Comparison of ENCODE assay signal across 8 cellular contexts in genomic region chr12:55730447-55730820, GRCh38. TPM values are rescaled to one million over a fixed set of nuclear protein-coding genes. Genes with fewer than 3 reads are reported as not detected.
DNase-seq lines count a peak whose midpoint lies in the region; ATAC-seq, FAIRE-seq and TF ChIP-seq lines count a peak whose summit lies in the region.

No MANE protein-coding gene starts in this region.

- H4K20me1 ChIP-seq in OCI-LY7 (ENCODE audit: insufficient read depth, low read length) (no peaks in the 10 kb centered on the region), H1 (replicated peaks in 1 of 2; ENCODE audit: control insufficient read depth in 1 of 2, insufficient read depth in 2 of 2, low read length in 2 of 2) (peaks cover 0 to 2% of the 10 kb centered on the region in 2 experiments), osteoblast (ENCODE audit: insufficient read depth, low read length) (peaks cover 27% of the 10 kb centered on the region)

- no peak overlapping the region for H2BK15ac ChIP-seq in H1 (ENCODE audit: low read length)

- H3K27me3 ChIP-seq in CD8-positive, alpha-beta T cell (ENCODE audit: insufficient read depth, low read length), result no peaks in the 10 kb centered on the region
- H3K27me3 ChIP-seq in H1 (replicated peaks in 1 of 4; ENCODE audit: control insufficient read depth in 3 of 4, extremely low read depth in 1 of 4, insufficient read depth in 3 of 4, low read length in 3 of 4) (no peaks in the 10 kb centered on the region), osteoblast (ENCODE audit: insufficient read depth, low read length) (no peaks in the 10 kb centered on the region)

- H2BK12ac ChIP-seq in H1 (ENCODE audit: low read depth, low read length), result 0 out of 2 replicates have a peak overlapping the region, but pooled peaks have one; percentile 3

- FAIRE-seq in H1 (lab: Jason Lieb, UNC), result no peak

- H3K23ac ChIP-seq in H1 (ENCODE audit: insufficient read length), result no peak overlapping the region

- peaks cover 5% of the 10 kb centered on the region; the same call in 1 of the 2 replicates for H3K79me1 ChIP-seq in H1 (ENCODE audit: low read depth, low read length)

- H2AFZ ChIP-seq in OCI-LY7 (ENCODE audit: low read length) (peak overlapping the region; percentile 87; the same call in 1 of the 2 replicates), H1 (ENCODE audit: low read length) (no peak overlapping the region), osteoblast (ENCODE audit: low read length) (peak overlapping the region; percentile 43)

- no peak for ATAC-seq in CD8-positive, alpha-beta T cell
- ATAC-seq in GM21529 (IDR thresholded peaks at IDR 0.05; ENCODE audit: unreplicated experiment), result no peak
- ATAC-seq in GM18519 (IDR thresholded peaks at IDR 0.05; ENCODE audit: low FRiP score, unreplicated experiment), result no peak

- H3K4ac ChIP-seq in H1 (replicated peaks; ENCODE audit: insufficient read length, low read depth, low read length), result no peak overlapping the region

- no peak overlapping the region for H4K5ac ChIP-seq in H1 (ENCODE audit: insufficient read length, low read depth, low read length)

- CTCF ChIA-PET in CD8-positive, alpha-beta T cell (lab: Charles Lee), result interaction anchor here (0.6 to 3.7 kb wide), 9 partner anchors 8 to 243 kb away, joined by 3 to 31 read pairs (median 5); partner anchors contain the start of genes BLOC1S1, RAB5B and RDH5
- CTCF ChIA-PET in OCI-LY7 (lab: Charles Lee; ENCODE audit: unreplicated experiment), result interaction anchor here (1.1 to 2.0 kb wide), 2 partner anchors 8 to 57 kb away, joined by 3 to 19 read pairs; no protein-coding TSS in a partner anchor
- CTCF ChIA-PET in H1 (lab: Charles Lee; ENCODE audit: partially characterized antibody), result interaction anchor here (0.6 to 2.7 kb wide), 13 partner anchors 8 to 209 kb away, joined by 3 to 34 read pairs (median 6); partner anchors contain the start of genes BLOC1S1, ITGA7 and RDH5

- 49% methylated on average over 3 of the region's 3 CpGs; no CpG with 5 or more reads in 1 of the 2 experiments for WGBS in H1 (ENCODE audit: extremely low coverage in 1 of 2, insufficient coverage in 1 of 2, insufficient read length in 1 of 2, insufficient replicate concordance in 2 of 2, low coverage in 1 of 2, low lambda C conversion rate in 2 of 2, missing lambda C conversion rate in 1 of 2), 2 experiments

- TF ChIP-seq POLR2A in H1 (IDR thresholded peaks at IDR 0.05; ENCODE audit: control extremely low read depth in 1 of 2, low read depth in 2 of 2, low read length in 2 of 2), result no peak

- H3K4me2 ChIP-seq in OCI-LY7 (ENCODE audit: low read length) (peak overlapping the region; percentile 91), H1 (ENCODE audit: insufficient read depth in 1 of 2, low read depth in 2 of 2, low read length in 2 of 2) (peak overlapping the region; percentile 82 to 92), osteoblast (ENCODE audit: insufficient read depth, low read length) (peak overlapping the region; percentile 88)

- H3K14ac ChIP-seq in H1 (ENCODE audit: insufficient read length), result no peak overlapping the region

- no peak for TF ChIP-seq CTCF in CD8-positive, alpha-beta T cell (IDR thresholded peaks at IDR 0.05)
- no peak for TF ChIP-seq CTCF in OCI-LY7 (conservative IDR thresholded peaks at IDR 0.05; ENCODE audit: low read length)
- TF ChIP-seq CTCF in H1 (IDR thresholded peaks at IDR 0.05; ENCODE audit: control extremely low read depth in 1 of 3, insufficient read depth in 1 of 3, low read depth in 1 of 3, low read length in 3 of 3), result no peak
- TF ChIP-seq CTCF in osteoblast (IDR thresholded peaks at IDR 0.05; ENCODE audit: extremely low read depth, low read depth, low read length), result no peak

- intact Hi-C loops in CD8-positive, alpha-beta T cell (cut with DNase I, micrococcal nuclease), result loop anchor here (1.0 to 10.0 kb wide), 2 partner anchors 8 to 394 kb away; partner anchors contain the start of gene ESYT1 (in 1 of the 2)
- intact Hi-C loops in OCI-LY7 (cut with micrococcal nuclease; ENCODE audit: unreplicated experiment), result loop anchor here (1.0 kb wide), 1 partner anchor 8 kb away; no protein-coding TSS in a partner anchor

- peak overlapping the region; percentile 60 for H3K4me3 ChIP-seq in CD8-positive, alpha-beta T cell (ENCODE audit: low read depth, low read length)
- H3K4me3 ChIP-seq in OCI-LY7 (ENCODE audit: low read depth, low read length, poor library complexity, severe bottlenecking), result peak overlapping the region; percentile 77
- H3K4me3 ChIP-seq in H1 (ENCODE audit: extremely low read depth in 1 of 4, insufficient read depth in 2 of 4, low read depth in 3 of 4, low read length in 4 of 4), result peak overlapping the region; percentile 54 to 93 (median 90); a peak in 7 of 8 replicates
- peak overlapping the region; percentile 97 for H3K4me3 ChIP-seq in osteoblast (ENCODE audit: insufficient read depth, low read length)

- peak overlapping the region in 3 of 4 experiments; percentile 45 to 61 (median 48); a peak in 5 of 7 replicates for H3K9ac ChIP-seq in H1 (replicated peaks in 1 of 4; ENCODE audit: extremely low read depth in 1 of 4, low read depth in 3 of 4, low read length in 3 of 4)

- H3K23me2 ChIP-seq in H1 (ENCODE audit: low read depth, low read length), result peaks cover 15% of the 10 kb centered on the region

- no peak overlapping the region for H2AK5ac ChIP-seq in H1 (ENCODE audit: low read depth, low read length)

- peaks cover 39% of the 10 kb centered on the region for H3K4me1 Mint-ChIP-seq in CD8-positive, alpha-beta T cell (ENCODE audit: low read depth)

- peak overlapping the region; percentile 86 for H3K4me3 Mint-ChIP-seq in CD8-positive, alpha-beta T cell

- peak overlapping the region; percentile 8; the same call in 1 of the 2 replicates for H2BK5ac ChIP-seq in H1 (ENCODE audit: low read depth, low read length)

- H3K9me3 ChIP-seq in CD8-positive, alpha-beta T cell (ENCODE audit: low read length), result no peaks in the 10 kb centered on the region
- no peaks in the 10 kb centered on the region for H3K9me3 ChIP-seq in OCI-LY7 (ENCODE audit: low read length)
- H3K9me3 ChIP-seq in H1 (ENCODE audit: insufficient read depth in 2 of 2, low read depth in 1 of 2, low read length in 1 of 2), result no peaks in the 10 kb centered on the region
- no peaks in the 10 kb centered on the region for H3K9me3 ChIP-seq in osteoblast (ENCODE audit: low read depth, low read length)

- H4K91ac ChIP-seq in H1 (replicated peaks; ENCODE audit: insufficient read length, low read length), result no peak overlapping the region

- no peak overlapping the region for H4K8ac ChIP-seq in H1 (ENCODE audit: extremely low read depth, insufficient read depth, low read length)

- BruUV-seq in OCI-LY7 (replicated peaks; lab: Mats Ljungman, UMichigan), result TSS peak; percentile 75

- H3K36me3 Mint-ChIP-seq in CD8-positive, alpha-beta T cell, result peaks cover 9% of the 10 kb centered on the region

- no peaks in the 10 kb centered on the region for H3K36me3 ChIP-seq in CD8-positive, alpha-beta T cell (ENCODE audit: insufficient read depth, low read length)
- H3K36me3 ChIP-seq in OCI-LY7 (ENCODE audit: insufficient read depth, low read length), result peaks cover 15% of the 10 kb centered on the region; the same call in 1 of the 2 replicates
- peaks cover 3 to 18% (median 5%) of the 10 kb centered on the region in 4 experiments; a peak in 5 of 8 replicates for H3K36me3 ChIP-seq in H1 (ENCODE audit: control insufficient read depth in 2 of 4, insufficient read depth in 4 of 4, low read length in 3 of 4)
- H3K36me3 ChIP-seq in osteoblast (ENCODE audit: insufficient read depth, low read length), result peaks cover 22% of the 10 kb centered on the region

- peak overlapping the region; percentile 90 for H3K27ac Mint-ChIP-seq in CD8-positive, alpha-beta T cell

- H3K79me2 ChIP-seq in OCI-LY7 (ENCODE audit: insufficient read depth, low read depth, low read length), result peaks cover 8% of the 10 kb centered on the region; the same call in 1 of the 2 replicates
- H3K79me2 ChIP-seq in H1 (ENCODE audit: control insufficient read depth in 1 of 2, insufficient read depth in 2 of 2, low read length in 2 of 2), result peaks cover 0 to 17% of the 10 kb centered on the region in 2 experiments; a peak in 2 of 4 replicates
- peaks cover 52% of the 10 kb centered on the region for H3K79me2 ChIP-seq in osteoblast (ENCODE audit: insufficient read depth, low read length)

- H2BK20ac ChIP-seq in H1 (ENCODE audit: low read length), result 0 out of 2 replicates have a peak overlapping the region, but pooled peaks have one; percentile 55

- H3K27me3 Mint-ChIP-seq in CD8-positive, alpha-beta T cell (ENCODE audit: low read depth), result no peaks in the 10 kb centered on the region

- no peaks in the 10 kb centered on the region for H3K9me3 Mint-ChIP-seq in CD8-positive, alpha-beta T cell

- DNase-seq in CD8-positive, alpha-beta T cell, result no peak
- DNase-seq in OCI-LY7 (ENCODE audit: low spot score) (peak; percentile 28), H1 (ENCODE audit: low read depth in 1 of 2, low spot score in 2 of 2) (no peak), osteoblast (ENCODE audit: insufficient read length, low spot score, missing footprints) (no peak), NCI-H2171 treated with DMSO at 0.1 percent for 48 hours (lab: John Stamatoyannopoulos, UW) (no peak), NCI-H82 treated with DMSO at 0.1 percent for 48 hours (lab: John Stamatoyannopoulos, UW; ENCODE audit: unreplicated experiment) (no peak)

- peak overlapping the region; percentile 45 for H3K27ac ChIP-seq in CD8-positive, alpha-beta T cell (ENCODE audit: low read depth, low read length)
- peak overlapping the region; percentile 67 for H3K27ac ChIP-seq in OCI-LY7 (ENCODE audit: low read depth, low read length, poor library complexity, severe bottlenecking)
- H3K27ac ChIP-seq in H1 (ENCODE audit: low read depth, low read length), result no peak overlapping the region
- peak overlapping the region; percentile 96 for H3K27ac ChIP-seq in osteoblast (ENCODE audit: low read depth, low read length)

- peaks cover 31% of the 10 kb centered on the region for H3K4me1 ChIP-seq in CD8-positive, alpha-beta T cell (ENCODE audit: insufficient read depth, low read length)
- H3K4me1 ChIP-seq in OCI-LY7 (ENCODE audit: insufficient read depth, low read length, poor library complexity, severe bottlenecking), result peaks cover 25% of the 10 kb centered on the region
- H3K4me1 ChIP-seq in H1 (replicated peaks in 1 of 4; ENCODE audit: control insufficient read depth in 3 of 4, insufficient read depth in 4 of 4, low read length in 3 of 4), result peaks cover 0 to 12% (median 10%) of the 10 kb centered on the region in 4 experiments; a peak in 6 of 7 replicates
- H3K4me1 ChIP-seq in osteoblast (ENCODE audit: insufficient read depth, low read length), result peaks cover 38% of the 10 kb centered on the region

- H3K18ac ChIP-seq in H1 (ENCODE audit: extremely low read depth, low read length), result no peak overlapping the region

- no peak for TF ChIP-seq EP300 in H1 (IDR thresholded peaks at IDR 0.05; ENCODE audit: borderline replicate concordance in 1 of 2, low read depth in 2 of 2, low read length in 2 of 2)

- H3K56ac ChIP-seq in H1 (replicated peaks; ENCODE audit: insufficient read length, low read depth, low read length), result no peak overlapping the region

- H3K9me2 ChIP-seq in OCI-LY7 (ENCODE audit: insufficient read depth, low read length), result no peaks in the 10 kb centered on the region

- H2BK120ac ChIP-seq in H1 (replicated peaks; ENCODE audit: low read depth, low read length), result no peak overlapping the region

- POLR2A ChIA-PET in CD8-positive, alpha-beta T cell (lab: Charles Lee), result interaction anchor here (1.1 to 2.4 kb wide), 3 partner anchors 13 to 200 kb away, joined by 3 to 16 read pairs (median 5); partner anchors contain the start of genes BLOC1S1 and DGKA
- POLR2A ChIA-PET in OCI-LY7 (lab: Charles Lee) (interaction anchor here (1.3 to 2.3 kb wide), 6 partner anchors 8 to 244 kb away, joined by 3 to 16 read pairs (median 10); partner anchors contain the start of genes BLOC1S1, ORMDL2 and SARNP), H1 (lab: Charles Lee; ENCODE audit: partially characterized antibody) (interaction anchor here (1.3 to 34.1 kb wide), 8 partner anchors 11 to 197 kb away, joined by 6 to 809 read pairs (median 14); partner anchors contain the start of genes BLOC1S1, DNAJC14, ITGA7 and ORMDL2)

- no peak for TF ChIP-seq RAD21 in H1 (IDR thresholded peaks at IDR 0.05 in 1 of 2, conservative IDR thresholded peaks at IDR 0.05 in 1 of 2; ENCODE audit: low read depth in 2 of 2, low read length in 2 of 2)

RNA-seq across cellular contexts. Expression of gene CD63, which starts 1.6 kb away (rescaled TPM):
- total RNA-seq in CD8-positive, alpha-beta T cell, result 10 to 100 TPM; 27.0 to 33.8 TPM
- total RNA-seq in OCI-LY7 (2014; rRNA removed; shearing (Covaris generic)), result 102 and 143 TPM in 2 replicates
- total RNA-seq in OCI-LY7 (2022), result 112 and 130 TPM in 2 replicates
- total RNA-seq in H1 (2021; fragmentation: NEBNext Ultra II Directional; extraction: Animal tissue kit (Norgen Biotek cat#: 25700)), result 440 and 460 TPM in 2 replicates
- polyA plus RNA-seq in H1 (2011; rRNA removed), result 525 and 526 TPM in 2 replicates
- 544 TPM for polyA plus RNA-seq in H1 (2011; cell fraction: cytosol; rRNA removed)
- 196 TPM for polyA plus RNA-seq in H1 (2011; cell fraction: nucleus; rRNA removed)
- polyA plus RNA-seq in H1 (2012, experiment 1 of 2), result 431 to 625 TPM (median 595 TPM) in 4 replicates
- 1,065 TPM for polyA plus RNA-seq in H1 (2012, experiment 2 of 2)
- 1,099 TPM for polyA plus RNA-seq in H1 (2013, experiment 1 of 2)
- polyA plus RNA-seq in H1 (2013, experiment 2 of 2), result 1,353 TPM
- polyA minus RNA-seq in H1 (2011; rRNA and poly(A)+ RNA removed), result 146 and 194 TPM in 2 replicates
- polyA minus RNA-seq in H1 (2011; cell fraction: cytosol; rRNA and poly(A)+ RNA removed), result 119 TPM
- 71.1 TPM for polyA minus RNA-seq in H1 (2011; cell fraction: nucleus; rRNA and poly(A)+ RNA removed)
- 3,072 and 3,128 TPM in 2 replicates for total RNA-seq in osteoblast

RNA-seq across cellular contexts. Expression of gene RDH5, which starts 10.2 kb away (rescaled TPM):
- total RNA-seq in CD8-positive, alpha-beta T cell, result 1 to 10 TPM; 5.5 to 7.8 TPM
- total RNA-seq in OCI-LY7 (2014; rRNA removed; shearing (Covaris generic)), result 6.2 and 8.9 TPM in 2 replicates
- total RNA-seq in OCI-LY7 (2022) (19.6 and 20.1 TPM in 2 replicates), osteoblast (27.7 and 32.2 TPM in 2 replicates)
- 4.2 and 4.5 TPM in 2 replicates for total RNA-seq in H1 (2021; fragmentation: NEBNext Ultra II Directional; extraction: Animal tissue kit (Norgen Biotek cat#: 25700))
- 6.0 and 7.1 TPM in 2 replicates for polyA plus RNA-seq in H1 (2011; rRNA removed)
- 8.7 TPM for polyA plus RNA-seq in H1 (2011; cell fraction: cytosol; rRNA removed)
- 14.0 TPM for polyA plus RNA-seq in H1 (2011; cell fraction: nucleus; rRNA removed)
- polyA plus RNA-seq in H1 (2012, experiment 1 of 2), result 5.4 to 9.4 TPM (median 6.1 TPM) in 4 replicates
- polyA plus RNA-seq in H1 (2012, experiment 2 of 2), result 2.8 TPM
- 5.6 TPM for polyA plus RNA-seq in H1 (2013, experiment 1 of 2)
- 4.7 TPM for polyA plus RNA-seq in H1 (2013, experiment 2 of 2)
- 6.7 and 7.3 TPM in 2 replicates for polyA minus RNA-seq in H1 (2011; rRNA and poly(A)+ RNA removed)
- 3.8 TPM for polyA minus RNA-seq in H1 (2011; cell fraction: cytosol; rRNA and poly(A)+ RNA removed)
- 14.1 TPM for polyA minus RNA-seq in H1 (2011; cell fraction: nucleus; rRNA and poly(A)+ RNA removed)

RNA-seq across cellular contexts. Expression of gene GDF11, which starts 12.5 kb away (rescaled TPM):
- 1 to 10 TPM; 4.3 to 4.6 TPM for total RNA-seq in CD8-positive, alpha-beta T cell
- total RNA-seq in OCI-LY7 (2014; rRNA removed; shearing (Covaris generic)), result 4.5 and 5.2 TPM in 2 replicates
- total RNA-seq in OCI-LY7 (2022), result 18.0 and 19.9 TPM in 2 replicates
- total RNA-seq in H1 (2021; fragmentation: NEBNext Ultra II Directional; extraction: Animal tissue kit (Norgen Biotek cat#: 25700)), result 15.1 and 18.2 TPM in 2 replicates
- polyA plus RNA-seq in H1 (2011; rRNA removed), result 12.1 and 17.6 TPM in 2 replicates
- polyA plus RNA-seq in H1 (2011; cell fraction: cytosol; rRNA removed), result 12.0 TPM
- polyA plus RNA-seq in H1 (2011; cell fraction: nucleus; rRNA removed), result 42.6 TPM
- polyA plus RNA-seq in H1 (2012, experiment 1 of 2), result 10.2 to 20.2 TPM (median 16.6 TPM) in 4 replicates
- 7.3 TPM for polyA plus RNA-seq in H1 (2012, experiment 2 of 2)
- polyA plus RNA-seq in H1 (2013, experiment 1 of 2), result 8.2 TPM
- polyA plus RNA-seq in H1 (2013, experiment 2 of 2), result 8.0 TPM
- polyA minus RNA-seq in H1 (2011; rRNA and poly(A)+ RNA removed), result 12.7 and 17.0 TPM in 2 replicates
- polyA minus RNA-seq in H1 (2011; cell fraction: cytosol; rRNA and poly(A)+ RNA removed), result 10.0 TPM
- 26.5 TPM for polyA minus RNA-seq in H1 (2011; cell fraction: nucleus; rRNA and poly(A)+ RNA removed)
- total RNA-seq in osteoblast, result 4.1 and 4.3 TPM in 2 replicates

RNA-seq across cellular contexts. Expression of gene BLOC1S1, which starts 14.6 kb away (rescaled TPM):
- total RNA-seq in CD8-positive, alpha-beta T cell, result 10 to 100 TPM; 29.4 to 29.6 TPM
- 139 and 161 TPM in 2 replicates for total RNA-seq in OCI-LY7 (2014; rRNA removed; shearing (Covaris generic))
- 152 and 159 TPM in 2 replicates for total RNA-seq in OCI-LY7 (2022)
- total RNA-seq in H1 (2021; fragmentation: NEBNext Ultra II Directional; extraction: Animal tissue kit (Norgen Biotek cat#: 25700)), result 84.3 and 91.1 TPM in 2 replicates
- 149 and 185 TPM in 2 replicates for polyA plus RNA-seq in H1 (2011; rRNA removed)
- polyA plus RNA-seq in H1 (2011; cell fraction: cytosol; rRNA removed), result 215 TPM
- 132 TPM for polyA plus RNA-seq in H1 (2011; cell fraction: nucleus; rRNA removed)
- polyA plus RNA-seq in H1 (2012, experiment 1 of 2), result 124 to 187 TPM (median 163 TPM) in 4 replicates
- 152 TPM for polyA plus RNA-seq in H1 (2012, experiment 2 of 2)
- polyA plus RNA-seq in H1 (2013, experiment 1 of 2), result 87.5 TPM
- 85.4 TPM for polyA plus RNA-seq in H1 (2013, experiment 2 of 2)
- polyA minus RNA-seq in H1 (2011; rRNA and poly(A)+ RNA removed), result 41.3 and 44.1 TPM in 2 replicates
- polyA minus RNA-seq in H1 (2011; cell fraction: cytosol; rRNA and poly(A)+ RNA removed), result 24.3 TPM
- 27.7 TPM for polyA minus RNA-seq in H1 (2011; cell fraction: nucleus; rRNA and poly(A)+ RNA removed)
- total RNA-seq in osteoblast, result 46.0 and 59.4 TPM in 2 replicates

RNA-seq across cellular contexts. Expression of gene ITGA7, which starts 22.7 kb away (rescaled TPM):
- 1 to 10 TPM; 1.0 to 1.1 TPM for total RNA-seq in CD8-positive, alpha-beta T cell
- total RNA-seq in OCI-LY7 (2014; rRNA removed; shearing (Covaris generic)), result 1.5 and 2.3 TPM in 2 replicates
- total RNA-seq in OCI-LY7 (2022), result 3.3 and 4.0 TPM in 2 replicates
- total RNA-seq in H1 (2021; fragmentation: NEBNext Ultra II Directional; extraction: Animal tissue kit (Norgen Biotek cat#: 25700)), result 76.4 and 86.1 TPM in 2 replicates
- 57.6 and 81.5 TPM in 2 replicates for polyA plus RNA-seq in H1 (2011; rRNA removed)
- 83.6 TPM for polyA plus RNA-seq in H1 (2011; cell fraction: cytosol; rRNA removed)
- 576 TPM for polyA plus RNA-seq in H1 (2011; cell fraction: nucleus; rRNA removed)
- 88.5 to 116 TPM (median 98.2 TPM) in 4 replicates for polyA plus RNA-seq in H1 (2012, experiment 1 of 2)
- polyA plus RNA-seq in H1 (2012, experiment 2 of 2), result 49.5 TPM
- polyA plus RNA-seq in H1 (2013, experiment 1 of 2), result 53.7 TPM
- 44.3 TPM for polyA plus RNA-seq in H1 (2013, experiment 2 of 2)
- polyA minus RNA-seq in H1 (2011; rRNA and poly(A)+ RNA removed), result 39.1 and 41.6 TPM in 2 replicates
- 30.8 TPM for polyA minus RNA-seq in H1 (2011; cell fraction: cytosol; rRNA and poly(A)+ RNA removed)
- polyA minus RNA-seq in H1 (2011; cell fraction: nucleus; rRNA and poly(A)+ RNA removed), result 103 TPM
- 22.4 and 24.8 TPM in 2 replicates for total RNA-seq in osteoblast
